16 cellular contexts compared by ENCODE assay signal in the genomic region with DNA sequence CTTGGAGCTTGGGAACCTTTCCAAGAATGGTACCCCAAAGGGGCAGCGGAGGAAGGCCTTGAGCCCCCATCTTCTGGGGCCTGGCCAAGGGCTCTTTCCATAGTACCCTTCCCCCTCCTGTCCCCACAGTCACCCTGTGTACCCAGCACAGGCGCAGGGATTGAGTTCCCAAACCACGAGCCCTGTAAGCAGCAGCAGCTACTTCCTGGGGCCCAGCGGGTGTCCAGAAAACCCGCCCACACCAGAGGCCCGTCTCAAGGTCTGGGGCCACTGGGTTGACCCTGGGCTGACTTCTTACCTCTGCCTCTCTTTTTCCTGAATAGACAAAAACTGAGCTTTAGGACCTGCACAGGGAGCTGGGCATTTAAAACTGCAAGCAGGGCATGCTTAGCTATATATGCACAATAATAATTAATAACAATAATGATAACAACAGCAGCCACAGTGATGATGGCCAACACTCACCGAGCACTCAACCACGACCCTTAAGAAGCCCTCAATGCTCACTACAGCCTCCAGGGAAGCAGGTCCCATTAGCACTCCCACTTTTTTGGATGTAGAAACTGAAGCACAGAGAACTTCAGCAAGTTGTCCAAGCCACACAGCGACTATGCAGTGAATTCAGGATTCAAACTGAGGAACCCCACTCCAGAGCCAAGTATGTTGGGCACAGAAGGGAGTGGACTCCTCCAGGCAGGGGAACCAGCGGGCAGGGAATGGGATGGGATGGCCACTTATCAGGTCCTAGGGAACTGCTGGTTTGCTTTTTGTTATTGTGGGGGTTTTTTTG. TPM values are rescaled to one million over a fixed set of nuclear protein-coding genes. Genes with fewer than 3 reads are reported as not detected.
DNase-seq lines count a peak whose midpoint lies in the region; ATAC-seq and TF ChIP-seq lines count a peak whose summit lies in the region.
"Had no signal": no experiment of that assay in that cellular context is flagged by ENCODE, and none has a peak within 500 bp of the region (broad histone marks: within the 10 kb centered on the region; RNA-seq: fewer than 3 reads in every experiment).

No MANE protein-coding gene starts in this region.

- H3K9me2 ChIP-seq in GM23248 (ENCODE audit: insufficient read depth) = no peaks in the 10 kb centered on the region

- H3K27ac Mint-ChIP-seq in chondrocyte (ENCODE audit: unreplicated experiment) (no peak overlapping the region), neural progenitor cell (peak overlapping the region; percentile 81)
- no peak overlapping the region for H3K27ac Mint-ChIP-seq in activated T-helper 2 cell treated with anti-CD3 and anti-CD28 coated beads, Interferon-gamma antibody, Interleukin-2, Interleukin-4, amounts not matched to agents 10 μg/mL and 5 μg/mL and 100 μg/mL, durations not matched to agents 14 hours and 24 hours and 36 hours

- no peaks in the 10 kb centered on the region for H3K9me3 ChIP-seq in GM23248 (ENCODE audit: low read depth)
- no peaks in the 10 kb centered on the region for H3K9me3 ChIP-seq in neural progenitor cell (ENCODE audit: low read depth)
- H3K9me3 ChIP-seq: tibial nerve had no signal

- H3K9me3 Mint-ChIP-seq in chondrocyte (ENCODE audit: low read depth) = no peaks in the 10 kb centered on the region
- H3K9me3 Mint-ChIP-seq in neural progenitor cell = no peaks in the 10 kb centered on the region
- no peaks in the 10 kb centered on the region for H3K9me3 Mint-ChIP-seq in activated T-helper 2 cell treated with anti-CD3 and anti-CD28 coated beads, Interferon-gamma antibody, Interleukin-2, Interleukin-4, amounts not matched to agents 10 μg/mL and 5 μg/mL and 100 μg/mL, durations not matched to agents 14 hours and 24 hours and 36 hours
- H3K9me3 Mint-ChIP-seq: neural crest cell had no signal

- intact Hi-C loops in activated T-helper 2 cell treated with anti-CD3 and anti-CD28 coated beads, Interferon-gamma antibody, Interleukin-2, Interleukin-4, amounts not matched to agents 10 μg/mL and 5 μg/mL and 100 μg/mL, durations not matched to agents 14 hours and 24 hours and 36 hours (cut with micrococcal nuclease) = no loop called here

- H3K4me2 ChIP-seq in GM23248 (ENCODE audit: unreplicated experiment) (no peak overlapping the region), neural progenitor cell (no peak overlapping the region)

- no peak overlapping the region for H3K4me3 Mint-ChIP-seq in chondrocyte (ENCODE audit: unreplicated experiment)
- no peak overlapping the region for H3K4me3 Mint-ChIP-seq in neural progenitor cell
- H3K4me3 Mint-ChIP-seq in activated T-helper 2 cell treated with anti-CD3 and anti-CD28 coated beads, Interferon-gamma antibody, Interleukin-2, Interleukin-4, amounts not matched to agents 10 μg/mL and 5 μg/mL and 100 μg/mL, durations not matched to agents 14 hours and 24 hours and 36 hours (ENCODE audit: low read depth) = no peak overlapping the region
- H3K4me3 Mint-ChIP-seq: neural crest cell had no signal

- H4K20me1 ChIP-seq in GM23248 (ENCODE audit: insufficient read depth) (no peaks in the 10 kb centered on the region), neural progenitor cell (ENCODE audit: low read depth) (peaks cover 3% of the 10 kb centered on the region)

- H3K27me3 ChIP-seq in GM23248 (replicated peaks; ENCODE audit: insufficient read depth) = no peaks in the 10 kb centered on the region
- no peaks in the 10 kb centered on the region for H3K27me3 ChIP-seq in neural progenitor cell
- H3K27me3 ChIP-seq: tibial nerve had no signal

- no peak overlapping the region for H3K9ac ChIP-seq in GM23248
- H3K9ac ChIP-seq in neural progenitor cell = no peak overlapping the region

- H3F3A ChIP-seq in GM23248 (ENCODE audit: insufficient read depth) (no peaks in the 10 kb centered on the region), neural progenitor cell (ENCODE audit: low read depth) (no peaks in the 10 kb centered on the region)

- no peak for TF ChIP-seq CTCF in chondrocyte (IDR thresholded peaks at IDR 0.05)
- no peak for TF ChIP-seq CTCF in neural progenitor cell (IDR thresholded peaks at IDR 0.05)

- ATAC-seq in HG03135 (IDR thresholded peaks at IDR 0.05; ENCODE audit: unreplicated experiment) = no peak

- H3K36me3 ChIP-seq in GM23248 (ENCODE audit: low read depth) = no peaks in the 10 kb centered on the region
- no peaks in the 10 kb centered on the region for H3K36me3 ChIP-seq in neural progenitor cell
- H3K36me3 ChIP-seq: tibial nerve had no signal

- in situ Hi-C loops in GM23248 (cut with MboI) = no loop called here

- WGBS in GM23248 (ENCODE audit: low coverage in 1 of 2, low lambda C conversion rate in 2 of 2, missing lambda C conversion rate in 2 of 2), 2 experiments = 63 to 64% methylated on average over 10 of the region's 10 CpGs

- H3K27ac ChIP-seq in GM23248 (no peak overlapping the region), neural progenitor cell (no peak overlapping the region)
- H3K27ac ChIP-seq: tibial nerve had no signal

- peaks cover 15% of the 10 kb centered on the region for H3K4me1 ChIP-seq in GM23248 (ENCODE audit: insufficient read depth)
- H3K4me1 ChIP-seq in neural progenitor cell = peaks cover 17% of the 10 kb centered on the region

- H3K36me3 Mint-ChIP-seq in chondrocyte (ENCODE audit: low read depth) (no peaks in the 10 kb centered on the region), neural progenitor cell (no peaks in the 10 kb centered on the region)
- no peaks in the 10 kb centered on the region for H3K36me3 Mint-ChIP-seq in activated T-helper 2 cell treated with anti-CD3 and anti-CD28 coated beads, Interferon-gamma antibody, Interleukin-2, Interleukin-4, amounts not matched to agents 10 μg/mL and 5 μg/mL and 100 μg/mL, durations not matched to agents 14 hours and 24 hours and 36 hours (ENCODE audit: low read depth)

- H3K27me3 Mint-ChIP-seq in chondrocyte (ENCODE audit: low read depth) = no peaks in the 10 kb centered on the region
- H3K27me3 Mint-ChIP-seq in neural progenitor cell (ENCODE audit: insufficient read depth, low read depth) = peaks cover 13% of the 10 kb centered on the region
- no peaks in the 10 kb centered on the region for H3K27me3 Mint-ChIP-seq in activated T-helper 2 cell treated with anti-CD3 and anti-CD28 coated beads, Interferon-gamma antibody, Interleukin-2, Interleukin-4, amounts not matched to agents 10 μg/mL and 5 μg/mL and 100 μg/mL, durations not matched to agents 14 hours and 24 hours and 36 hours (ENCODE audit: low read depth)

- peak; percentile 37 for DNase-seq in GM23248
- peak; percentile 69 for DNase-seq in MV-4-11 (lab: John Stamatoyannopoulos, UW)
- DNase-seq in chondrocyte (ENCODE audit: low spot score) = peak; percentile 73
- DNase-seq in neural progenitor cell (ENCODE audit: low spot score) = no peak
- DNase-seq in hepatic stellate cell (ENCODE audit: low spot score) = no peak
- no peak for DNase-seq in activated T-helper 2 cell treated with anti-CD3 and anti-CD28 coated beads, Interferon-gamma antibody, Interleukin-2, Interleukin-4, amounts not matched to agents 10 μg/mL and 5 μg/mL and 100 μg/mL, durations not matched to agents 14 hours and 24 hours and 36 hours (ENCODE audit: low spot score)
- DNase-seq: amniotic stem cell; DMS 273 treated with DMSO at 0.1 percent for 48 hours; foreskin fibroblast; islet precursor cell; NCI-H1105 treated with DMSO at 0.1 percent for 48 hours; SIG-M5; stimulated activated CD4-positive, alpha-beta T cell treated with anti-CD3 and anti-CD28 coated beads, Interleukin-12 subunit alpha, Interleukin-12 subunit beta, amount 100 ng/mL, for 4 hours had no signal

- H3K4me1 Mint-ChIP-seq in chondrocyte (ENCODE audit: low read depth) (peaks cover 27% of the 10 kb centered on the region), neural progenitor cell (peaks cover 40% of the 10 kb centered on the region)
- H3K4me1 Mint-ChIP-seq in activated T-helper 2 cell treated with anti-CD3 and anti-CD28 coated beads, Interferon-gamma antibody, Interleukin-2, Interleukin-4, amounts not matched to agents 10 μg/mL and 5 μg/mL and 100 μg/mL, durations not matched to agents 14 hours and 24 hours and 36 hours (ENCODE audit: low read depth) = peaks cover 6% of the 10 kb centered on the region

- H2AFZ ChIP-seq in GM23248 (no peak overlapping the region), neural progenitor cell (replicated peaks) (no peak overlapping the region)

- H3K79me2 ChIP-seq in GM23248 (ENCODE audit: insufficient read depth) (no peaks in the 10 kb centered on the region; the same call in 1 of the 2 replicates), neural progenitor cell (ENCODE audit: low read depth) (no peaks in the 10 kb centered on the region)

- H3K4me3 ChIP-seq in GM23248 (no peak overlapping the region), neural progenitor cell (no peak overlapping the region)
- H3K4me3 ChIP-seq: tibial nerve had no signal

RNA-seq across cellular contexts. Expression of gene NOL4L, which starts 14.5 kb away (rescaled TPM):
- total RNA-seq in GM23248 (2014; rRNA removed; shearing (Covaris generic)) = 5.2 and 8.7 TPM in 2 replicates
- 7.9 and 8.3 TPM in 2 replicates for polyA plus RNA-seq in GM23248 (2016; fragmentation: Nextera tagmentation; extraction: Ambion mirVana)
- 37.7 to 42.7 TPM (median 40.0 TPM) in 3 replicates for total RNA-seq in chondrocyte
- total RNA-seq in neural progenitor cell (ENCODE audit: low replicate concordance) = 11.9 and 25.6 TPM in 2 replicates
- 13.2 and 14.2 TPM in 2 replicates for total RNA-seq in activated T-helper 2 cell treated with anti-CD3 and anti-CD28 coated beads, Interferon-gamma antibody, Interleukin-2, Interleukin-4, amounts not matched to agents 10 μg/mL and 5 μg/mL and 100 μg/mL, durations not matched to agents 14 hours and 24 hours and 36 hours

Comparison
In these comparisons a context has a peak if more than half of its experiments do, and no peak if none do; other contexts are left out.
1. DNase-seq: peak in GM23248 (single experiment), MV-4-11 (single experiment) and chondrocyte (single experiment); none in neural progenitor cell (single experiment), hepatic stellate cell (single experiment) and activated T-helper 2 cell treated with anti-CD3 and anti-CD28 coated beads, Interferon-gamma antibody, Interleukin-2, Interleukin-4, amounts not matched to agents 10 μg/mL and 5 μg/mL and 100 μg/mL, durations not matched to agents 14 hours and 24 hours and 36 hours (single experiment).